10 cellular contexts compared by ENCODE assay signal in the genomic region with DNA sequence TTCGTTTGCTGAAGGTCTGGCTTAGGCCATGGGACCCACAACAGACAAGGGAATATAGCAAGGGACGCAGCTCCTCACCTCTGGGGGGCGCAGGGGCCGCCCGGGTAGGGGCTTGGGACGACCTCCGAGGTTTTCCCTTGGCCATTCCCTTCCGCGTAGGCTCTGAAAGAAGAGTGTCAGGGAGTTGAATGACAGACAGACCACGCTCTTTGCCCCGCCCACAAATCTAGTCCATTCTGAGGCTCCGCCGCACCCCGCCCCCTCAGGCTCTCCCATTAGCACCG. TPM values are rescaled to one million over a fixed set of nuclear protein-coding genes. Genes with fewer than 3 reads are reported as not detected.
A peak's percentile ranks its signal among the peaks of the same experiment; 100 is the strongest.
DNase-seq lines count a peak whose midpoint lies in the region; ATAC-seq and TF ChIP-seq lines count a peak whose summit lies in the region.
"Had no signal": no experiment of that assay in that cellular context is flagged by ENCODE, and none has a peak within 500 bp of the region (broad histone marks: within the 10 kb centered on the region; RNA-seq: fewer than 3 reads in every experiment).

No MANE protein-coding gene starts in this region.

- DNase-seq in HEK293T (ENCODE audit: extremely low spot score) (no peak), body of pancreas (no peak), spleen (no peak), NCI-H2081 treated with DMSO at 0.1 percent for 48 hours (lab: John Stamatoyannopoulos, UW) (no peak)
- DNase-seq in stimulated activated naive CD4-positive, alpha-beta T cell treated with Interleukin-2 at 50 U/mL for 16 hours (lab: John Stamatoyannopoulos, UW) = no peak
- DNase-seq: Kasumi-1, T-cell had no signal

- intact Hi-C loops in body of pancreas (cut with DNase I) = no loop called here
- intact Hi-C loops in spleen (cut with DNase I; ENCODE audit: low total_unique reads) = no loop called here

- TF ChIP-seq CTCF in body of pancreas (IDR thresholded peaks at IDR 0.05) = peak in 2 of 7 experiments; percentile 22 to 28
- no peak for TF ChIP-seq CTCF in spleen (IDR thresholded peaks at IDR 0.05 in 8 of 11, conservative IDR thresholded peaks at IDR 0.05 in 3 of 11)

- H3K27me3 ChIP-seq in body of pancreas = no peaks in the 10 kb centered on the region
- H3K27me3 ChIP-seq in layer of hippocampus (ENCODE audit: control insufficient read depth, insufficient read depth, low read length) = no peaks in the 10 kb centered on the region
- no peaks in the 10 kb centered on the region for H3K27me3 ChIP-seq in spleen (replicated peaks in 1 of 7)

- H3K4me3 ChIP-seq in body of pancreas (no peak overlapping the region), spleen (peak overlapping the region in 4 of 8 donors; percentile 19 to 72 (median 47))

- no peak for TF ChIP-seq POLR2A in body of pancreas (IDR thresholded peaks at IDR 0.05)
- no peak for TF ChIP-seq POLR2A in spleen (IDR thresholded peaks at IDR 0.05)

- H3K36me3 ChIP-seq in body of pancreas (replicated peaks in 1 of 2; ENCODE audit: insufficient read depth in 1 of 2, low read depth in 2 of 2) (no peaks in the 10 kb centered on the region), spleen (peaks cover 0 to 100% (median 85%) of the 10 kb centered on the region in 6 donors)

- 12 to 32% methylated on average over 9 to 15 of the region's 15 CpGs for WGBS in body of pancreas, 2 donors
- WGBS in spleen, 5 donors = 49 to 87% (median 70%) methylated on average over 11 to 15 of the region's 15 CpGs

- ATAC-seq in body of pancreas = peak; percentile 1
- no peak for ATAC-seq in HG03175 (IDR thresholded peaks at IDR 0.05; ENCODE audit: unreplicated experiment)
- no peak for ATAC-seq in HG02759 (IDR thresholded peaks at IDR 0.05; ENCODE audit: unreplicated experiment)

- H3K9me3 ChIP-seq in body of pancreas (no peaks in the 10 kb centered on the region), spleen (no peaks in the 10 kb centered on the region)

- POLR2A ChIA-PET in HEK293T (lab: Yijun Ruan, JAX) = interaction anchor here (7.4 kb wide), 1 partner anchor 10 kb away, joined by 121 read pairs; a partner anchor contains a TSS

- H3K27ac ChIP-seq in body of pancreas (peak overlapping the region in 3 of 4 donors; percentile 74 to 89 (median 87)), layer of hippocampus (ENCODE audit: low read depth, low read length) (peak overlapping the region; percentile 87), spleen (peak overlapping the region in 7 of 8 donors; percentile 69 to 96 (median 88))

- peaks cover 15% of the 10 kb centered on the region for H3K4me1 ChIP-seq in body of pancreas
- peaks cover 0 to 18% (median 0%) of the 10 kb centered on the region in 6 donors for H3K4me1 ChIP-seq in spleen

- CTCF ChIA-PET in HEK293T (lab: Yijun Ruan, JAX) = interaction anchor here (0.6 to 1.5 kb wide), 5 partner anchors 12 to 115 kb away, joined by 3 to 7 read pairs (median 4); a partner anchor contains a TSS

TF ChIP-seq in HEK293T, 16 proteins besides CTCF, POLR2A, EP300 and RAD21:
- no peak for TF ChIP-seq FOXK2 (IDR thresholded peaks at IDR 0.05)
- TF ChIP-seq, protein P1, sequence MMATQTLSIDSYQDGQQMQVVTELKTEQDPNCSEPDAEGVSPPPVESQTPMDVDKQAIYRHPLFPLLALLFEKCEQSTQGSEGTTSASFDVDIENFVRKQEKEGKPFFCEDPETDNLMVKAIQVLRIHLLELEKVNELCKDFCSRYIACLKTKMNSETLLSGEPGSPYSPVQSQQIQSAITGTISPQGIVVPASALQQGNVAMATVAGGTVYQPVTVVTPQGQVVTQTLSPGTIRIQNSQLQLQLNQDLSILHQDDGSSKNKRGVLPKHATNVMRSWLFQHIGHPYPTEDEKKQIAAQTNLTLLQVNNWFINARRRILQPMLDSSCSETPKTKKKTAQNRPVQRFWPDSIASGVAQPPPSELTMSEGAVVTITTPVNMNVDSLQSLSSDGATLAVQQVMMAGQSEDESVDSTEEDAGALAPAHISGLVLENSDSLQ (IDR thresholded peaks at IDR 0.05) = peak; percentile 97
- TF ChIP-seq SUZ12 (IDR thresholded peaks at IDR 0.05) = no peak
- TF ChIP-seq SP1 (IDR thresholded peaks at IDR 0.05) = no peak
- no peak for TF ChIP-seq FOXA1 (IDR thresholded peaks at IDR 0.05)
- TF ChIP-seq TARDBP (IDR thresholded peaks at IDR 0.05) = no peak
- no peak for TF ChIP-seq LEF1 (IDR thresholded peaks at IDR 0.05; ENCODE audit: borderline replicate concordance)
- TF ChIP-seq FOXM1 (IDR thresholded peaks at IDR 0.05; ENCODE audit: borderline replicate concordance) = no peak

RNA-seq across cellular contexts. Expression of a gene that starts 11.4 kb away (rescaled TPM):
- total RNA-seq in body of pancreas (10 to 100 TPM; 25.4 to 34.2 TPM), spleen (10 to 100 TPM; 12.0 to 31.0 (median 26.6) TPM)
- polyA plus RNA-seq in spleen = 10 to 100 TPM; 12.7 to 31.7 (median 15.8) TPM

RNA-seq across cellular contexts. Expression of a gene that starts 22.9 kb away (rescaled TPM):
- total RNA-seq in body of pancreas (under 1 TPM; 0.26 to 0.33 TPM), spleen (10 to 100 TPM in 6 of 7 donors, 1 to 10 TPM in 1; 7.1 to 36.5 (median 15.1) TPM)
- polyA plus RNA-seq in spleen = 10 to 100 TPM in 2 of 3 donors, 1 to 10 TPM in 1; 2.4 to 23.0 (median 22.0) TPM

RNA-seq across cellular contexts. Expression of a gene that starts 51.9 kb away (rescaled TPM):
- 1 to 10 TPM; 2.0 to 8.0 TPM for total RNA-seq in body of pancreas
- total RNA-seq in spleen = 100 to 1,000 TPM; 167 to 423 (median 234) TPM
- 10 to 100 TPM; 22.1 to 88.8 (median 55.0) TPM for polyA plus RNA-seq in spleen

Comparison
In these comparisons a context has a peak if more than half of its experiments do, and no peak if none do; other contexts are left out.
1. RNA of a gene that starts 22.9 kb away (total RNA-seq): 7.1 to 36.5 TPM in spleen; 0.26 to 0.33 TPM in body of pancreas; every median in the first group is over 4 times any median in the second.
2. RNA of a gene that starts 51.9 kb away (total RNA-seq): 167 to 423 TPM in spleen; 2.0 to 8.0 TPM in body of pancreas; every median in the first group is over 10 times any median in the second.
3. Peak in every context shown above with its lines, with median percentiles within 50 percentile points of each other: H3K27ac ChIP-seq.